Comparison of ENCODE assay signal across 8 cellular contexts in genomic region chr6:87929843-87930288, GRCh38.
DNase-seq lines count a peak whose midpoint lies in the region; ATAC-seq lines count a peak whose summit lies in the region.

No MANE protein-coding gene starts in this region.

- ATAC-seq in GM19043 (IDR thresholded peaks at IDR 0.05; ENCODE audit: low read depth, unreplicated experiment) (peak; percentile 56), HG03196 (IDR thresholded peaks at IDR 0.05; ENCODE audit: unreplicated experiment) (peak; percentile 50), left colon (peak; percentile 100)

- DNase-seq in C1 segment of cervical spinal cord (lab: John Stamatoyannopoulos, UW) (peak in 13 of 14 donors; percentile 7 to 84 (median 54)), NCI-H226 (peak; percentile 53), cerebellum (ENCODE audit: low spot score) (peak; percentile 87), left colon (peak; percentile 77 to 84)
- DNase-seq in activated CD4-positive, CD25-positive, alpha-beta regulatory T cell treated with anti-CD3 and anti-CD28 coated beads, Interleukin-2, amount 50 U/mL, for 16 hours (ENCODE audit: low read depth, low spot score): peak; percentile 2
- peak; percentile 49 to 53 for DNase-seq in stimulated activated CD4-positive, alpha-beta T cell treated with anti-CD3 and anti-CD28 coated beads, Interleukin-2, amount 100 ng/mL, for 48 hours

- intact Hi-C loops in left colon (cut with DNase I, micrococcal nuclease): loop anchor here in 1 of 2 donors (10.0 kb wide), 2 partner anchors 305 to 935 kb away; no protein-coding TSS in a partner anchor

Comparison
In these comparisons a context has a peak if more than half of its experiments do, and no peak if none do; other contexts are left out.
1. Peak in every context shown above with its lines: DNase-seq and ATAC-seq.
2. DNase-seq: peak in every context shown above with its lines; median percentile 87 in cerebellum; 80 in left colon; 54 in C1 segment of cervical spinal cord; 53 in NCI-H226; 51 in stimulated activated CD4-positive, alpha-beta T cell treated with anti-CD3 and anti-CD28 coated beads, Interleukin-2, amount 100 ng/mL, for 48 hours; 2 in activated CD4-positive, CD25-positive, alpha-beta regulatory T cell treated with anti-CD3 and anti-CD28 coated beads, Interleukin-2, amount 50 U/mL, for 16 hours.
3. ATAC-seq: peak in every context shown above with its lines; median percentile 100 in left colon; 56 in GM19043; 50 in HG03196.